9 cellular contexts compared by ENCODE assay signal in the genomic region with DNA sequence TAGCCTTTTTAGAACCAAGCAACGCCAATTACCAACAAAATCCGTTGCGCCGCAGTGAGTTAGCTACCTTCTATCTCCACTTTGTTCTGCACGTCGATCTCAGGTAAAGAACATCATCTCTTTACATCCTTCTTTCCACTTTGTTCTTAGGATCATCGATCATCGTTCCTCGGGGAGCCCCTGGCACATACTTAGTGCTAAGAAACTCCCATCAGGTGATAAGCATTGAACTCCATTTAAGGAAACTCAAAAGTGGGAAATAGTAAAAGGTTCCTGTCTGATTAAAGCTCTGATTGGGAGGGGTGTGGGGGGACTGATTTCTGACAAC.
DNase-seq lines count a peak whose midpoint lies in the region; ATAC-seq, FAIRE-seq and TF ChIP-seq lines count a peak whose summit lies in the region.
"Had no signal": no experiment of that assay in that cellular context is flagged by ENCODE, and none has a peak within 500 bp of the region (broad histone marks: within the 10 kb centered on the region; RNA-seq: fewer than 3 reads in every experiment).

No MANE protein-coding gene starts in this region.

- no peaks in the 10 kb centered on the region for H3K36me3 Mint-ChIP-seq in T-helper 2 cell treated with Interferon-gamma antibody and Interleukin-4, amounts not matched to agents 5 μg/mL and 100 μg/mL, for 36 hours (ENCODE audit: low read depth)
- H3K36me3 Mint-ChIP-seq in astrocyte (ENCODE audit: low read depth, unreplicated experiment), result no peaks in the 10 kb centered on the region

- peaks cover 28% of the 10 kb centered on the region for H3K27me3 Mint-ChIP-seq in T-helper 2 cell treated with Interferon-gamma antibody and Interleukin-4, amounts not matched to agents 5 μg/mL and 100 μg/mL, for 36 hours (ENCODE audit: low read depth)
- H3K27me3 Mint-ChIP-seq in astrocyte (ENCODE audit: low read depth, unreplicated experiment), result no peaks in the 10 kb centered on the region

- H3K9ac ChIP-seq in astrocyte (ENCODE audit: low read length) (peak overlapping the region; percentile 80), kidney (ENCODE audit: low read length in 2 of 2) (peak overlapping the region in 1 of 2 donors; percentile 78), stomach smooth muscle (ENCODE audit: low read length in 2 of 2) (peak overlapping the region; percentile 96 to 97)

- no peaks in the 10 kb centered on the region for H3K27me3 ChIP-seq in astrocyte (ENCODE audit: insufficient read depth, low read length)
- no peaks in the 10 kb centered on the region for H3K27me3 ChIP-seq in stomach smooth muscle (ENCODE audit: control insufficient read depth in 1 of 2, insufficient read depth in 2 of 2, low read length in 2 of 2)

- H3K4me1 Mint-ChIP-seq in T-helper 2 cell treated with Interferon-gamma antibody and Interleukin-4, amounts not matched to agents 5 μg/mL and 100 μg/mL, for 36 hours (ENCODE audit: low read depth), result peaks cover 3% of the 10 kb centered on the region
- peaks cover 7% of the 10 kb centered on the region for H3K4me1 Mint-ChIP-seq in astrocyte (ENCODE audit: low read depth, unreplicated experiment)

- ATAC-seq in GM18868 (IDR thresholded peaks at IDR 0.05; ENCODE audit: unreplicated experiment) (no peak), HG03442 (IDR thresholded peaks at IDR 0.05; ENCODE audit: unreplicated experiment) (no peak)

- H2AFZ ChIP-seq in astrocyte (ENCODE audit: low read depth, low read length), result peak overlapping the region; percentile 95

- H3K9me3 ChIP-seq in astrocyte (ENCODE audit: insufficient read depth, low read depth, low read length) (no peaks in the 10 kb centered on the region), kidney (ENCODE audit: control insufficient read depth in 1 of 2, low read length in 2 of 2) (peaks cover 0 to 8% of the 10 kb centered on the region in 2 donors), stomach smooth muscle (ENCODE audit: control insufficient read depth in 2 of 2, low read length in 2 of 2) (peaks cover 0 to 5% of the 10 kb centered on the region in 2 donors)

- H3K9me3 Mint-ChIP-seq in T-helper 2 cell treated with Interferon-gamma antibody and Interleukin-4, amounts not matched to agents 5 μg/mL and 100 μg/mL, for 36 hours, result peaks cover 12% of the 10 kb centered on the region
- no peaks in the 10 kb centered on the region for H3K9me3 Mint-ChIP-seq in astrocyte (ENCODE audit: unreplicated experiment)

- DNase-seq in T-helper 2 cell treated with Interferon-gamma antibody and Interleukin-4, amounts not matched to agents 5 μg/mL and 100 μg/mL, for 36 hours (ENCODE audit: low spot score), result no peak
- DNase-seq in T-helper 2 cell (no peak), astrocyte (ENCODE audit: low read depth) (no peak), kidney (no peak), HuH-7.5 (ENCODE audit: low spot score) (no peak)
- DNase-seq: AML-193 had no signal

- H3K4me1 ChIP-seq in astrocyte (ENCODE audit: insufficient read depth, low read length), result no peaks in the 10 kb centered on the region
- peaks cover 0 to 3% of the 10 kb centered on the region in 2 donors for H3K4me1 ChIP-seq in kidney (ENCODE audit: control insufficient read depth in 1 of 2, insufficient read depth in 1 of 2, low read depth in 1 of 2, low read length in 2 of 2)
- no peaks in the 10 kb centered on the region for H3K4me1 ChIP-seq in stomach smooth muscle (ENCODE audit: control insufficient read depth, insufficient read depth, low read length)

- intact Hi-C loops in kidney (cut with DNase I), result no loop called here

- H3K79me2 ChIP-seq in astrocyte (ENCODE audit: insufficient read depth, low read length), result no peaks in the 10 kb centered on the region

- FAIRE-seq in astrocyte (lab: Jason Lieb, UNC), result no peak
- no peak for FAIRE-seq in kidney (lab: Jason Lieb, UNC)

- peak overlapping the region; percentile 84 for H3K4me2 ChIP-seq in astrocyte (ENCODE audit: low read length)

- H3K27ac Mint-ChIP-seq in T-helper 2 cell treated with Interferon-gamma antibody and Interleukin-4, amounts not matched to agents 5 μg/mL and 100 μg/mL, for 36 hours, result no peak overlapping the region
- peak overlapping the region; percentile 96 for H3K27ac Mint-ChIP-seq in astrocyte (ENCODE audit: unreplicated experiment)

- TF ChIP-seq CTCF in astrocyte (IDR thresholded peaks at IDR 0.05; ENCODE audit: insufficient read depth, low read depth, low read length) (no peak), kidney (IDR thresholded peaks at IDR 0.05; ENCODE audit: borderline replicate concordance, extremely low read depth, insufficient read depth) (no peak)

- H3K36me3 ChIP-seq in astrocyte (ENCODE audit: insufficient read depth, low read length), result no peaks in the 10 kb centered on the region
- no peaks in the 10 kb centered on the region for H3K36me3 ChIP-seq in kidney (ENCODE audit: control insufficient read depth in 1 of 2, insufficient read depth in 2 of 2, low read length in 2 of 2)
- H3K36me3 ChIP-seq in stomach smooth muscle (ENCODE audit: control insufficient read depth in 2 of 2, insufficient read depth in 2 of 2, low read length in 2 of 2), result no peaks in the 10 kb centered on the region

- peak overlapping the region; percentile 75 for H3K4me3 ChIP-seq in astrocyte (ENCODE audit: insufficient read depth, low read depth, low read length)
- peak overlapping the region; percentile 72 to 88 for H3K4me3 ChIP-seq in kidney (ENCODE audit: low read length in 2 of 2)
- H3K4me3 ChIP-seq in stomach smooth muscle (ENCODE audit: low read length in 2 of 2), result peak overlapping the region; percentile 91 to 92

- H3K27ac ChIP-seq in astrocyte (ENCODE audit: low read depth, low read length) (no peak overlapping the region), kidney (ENCODE audit: low read depth in 2 of 2, low read length in 2 of 2) (peak overlapping the region in 1 of 2 donors; percentile 91), stomach smooth muscle (ENCODE audit: low read length) (peak overlapping the region; percentile 94)

- peak overlapping the region; percentile 80 for H3K4me3 Mint-ChIP-seq in T-helper 2 cell treated with Interferon-gamma antibody and Interleukin-4, amounts not matched to agents 5 μg/mL and 100 μg/mL, for 36 hours
- peak overlapping the region; percentile 94 for H3K4me3 Mint-ChIP-seq in astrocyte (ENCODE audit: unreplicated experiment)

- no peaks in the 10 kb centered on the region for H4K20me1 ChIP-seq in astrocyte (ENCODE audit: insufficient read depth, low read length)
